ENCODE assay signal across 11 cellular contexts in the genomic region with DNA sequence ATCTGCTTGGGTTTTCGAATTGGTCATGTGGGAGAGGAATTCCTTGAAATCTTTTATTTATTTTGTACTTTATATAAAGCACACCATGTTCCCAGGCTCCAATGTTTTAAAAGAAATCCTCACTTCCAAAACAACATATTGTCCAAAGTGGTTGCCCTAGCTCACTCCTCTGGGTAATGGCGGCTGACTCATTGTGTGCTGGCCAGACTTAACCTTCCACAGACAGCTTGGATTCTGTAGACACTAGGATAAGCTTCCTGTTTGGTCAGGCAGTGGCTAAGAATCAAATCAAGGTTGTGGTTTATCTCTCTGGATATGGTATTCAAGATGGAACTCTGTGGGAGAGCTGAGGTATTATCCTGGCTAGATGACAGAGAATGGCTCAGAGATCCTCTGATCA. TPM values are rescaled to one million over a fixed set of nuclear protein-coding genes. Genes with fewer than 3 reads are reported as not detected.
A peak's percentile ranks its signal among the peaks of the same experiment; 100 is the strongest.
DNase-seq lines count a peak whose midpoint lies in the region; ATAC-seq, FAIRE-seq and TF ChIP-seq lines count a peak whose summit lies in the region.
"Had no signal": no experiment of that assay in that cellular context is flagged by ENCODE, and none has a peak within 500 bp of the region (broad histone marks: within the 10 kb centered on the region; RNA-seq: fewer than 3 reads in every experiment).

No MANE protein-coding gene starts in this region.

- H3K9me1 ChIP-seq in K562 (ENCODE audit: control insufficient read depth, insufficient read depth, low read length): no peaks in the 10 kb centered on the region

- no peak for TF ChIP-seq EP300 in K562 (IDR thresholded peaks at IDR 0.05; ENCODE audit: low read length)

- H3K9me2 ChIP-seq in OCI-LY7 (ENCODE audit: insufficient read depth, low read length): no peaks in the 10 kb centered on the region

- CTCF ChIA-PET in K562 (lab: Yijun Ruan, JAX; ENCODE audit: low intra/inter-chr PET ratio) (no interaction called here), OCI-LY7 (lab: Charles Lee; ENCODE audit: unreplicated experiment) (no interaction called here)

- H3K4me1 ChIP-seq in K562 (replicated peaks in 1 of 2; ENCODE audit: control insufficient read depth in 2 of 2, insufficient read depth in 2 of 2, low read length in 2 of 2): no peaks in the 10 kb centered on the region
- H3K4me1 ChIP-seq in aorta (ENCODE audit: control insufficient read depth in 1 of 2, insufficient read depth in 2 of 2, low read length in 2 of 2): peaks cover 0 to 6% of the 10 kb centered on the region in 2 donors
- no peaks in the 10 kb centered on the region for H3K4me1 ChIP-seq in OCI-LY7 (ENCODE audit: insufficient read depth, low read length, poor library complexity, severe bottlenecking)

- no peaks in the 10 kb centered on the region for H3K9me3 ChIP-seq in K562 (replicated peaks; ENCODE audit: control insufficient read depth, insufficient read depth, low read depth, low read length)
- no peaks in the 10 kb centered on the region for H3K9me3 ChIP-seq in aorta (ENCODE audit: control insufficient read depth, low read length)
- H3K9me3 ChIP-seq in WERI-Rb-1 (ENCODE audit: severe bottlenecking): no peaks in the 10 kb centered on the region
- H3K9me3 ChIP-seq in OCI-LY7 (ENCODE audit: low read length): no peaks in the 10 kb centered on the region

- POLR2A ChIA-PET in K562 (lab: Yijun Ruan, JAX): no interaction called here
- POLR2A ChIA-PET in OCI-LY7 (lab: Charles Lee): interaction anchor here (1.1 kb wide), 1 partner anchor 11 kb away, joined by 5 read pairs; no protein-coding TSS in a partner anchor

- H3K4me2 ChIP-seq in K562 (ENCODE audit: insufficient read depth, low read length) (no peak overlapping the region), OCI-LY7 (ENCODE audit: low read length) (no peak overlapping the region)

- H3K9ac ChIP-seq in K562 (ENCODE audit: insufficient read depth in 1 of 2, low read depth in 2 of 2, low read length in 2 of 2): no peak overlapping the region

- H3K36me3 ChIP-seq in K562 (ENCODE audit: control insufficient read depth, insufficient read depth, low read length) (no peaks in the 10 kb centered on the region), aorta (ENCODE audit: control insufficient read depth in 1 of 2, insufficient read depth in 2 of 2, low read length in 1 of 2) (no peaks in the 10 kb centered on the region), WERI-Rb-1 (no peaks in the 10 kb centered on the region), OCI-LY7 (ENCODE audit: insufficient read depth, low read length) (no peaks in the 10 kb centered on the region)

- H3K27me3 ChIP-seq in K562 (ENCODE audit: control insufficient read depth in 2 of 2, insufficient read depth in 2 of 2, low read length in 2 of 2) (peaks cover 4 to 8% of the 10 kb centered on the region in 2 experiments; a peak in 3 of 5 replicates), aorta (ENCODE audit: control insufficient read depth in 1 of 2, insufficient read depth in 2 of 2, low read length in 1 of 2) (no peaks in the 10 kb centered on the region), WERI-Rb-1 (ENCODE audit: insufficient read depth, low read depth, severe bottlenecking) (peaks cover 9% of the 10 kb centered on the region)

- no peak for TF ChIP-seq CTCF in K562 (IDR thresholded peaks at IDR 0.05 in 2 of 3, conservative IDR thresholded peaks at IDR 0.05 in 1 of 3; ENCODE audit: insufficient read depth in 2 of 3, low read depth in 1 of 3, low read length in 3 of 3)
- TF ChIP-seq CTCF in WERI-Rb-1 (IDR thresholded peaks at IDR 0.05; ENCODE audit: low read depth, low read length): no peak
- TF ChIP-seq CTCF in OCI-LY7 (conservative IDR thresholded peaks at IDR 0.05; ENCODE audit: low read length): no peak

- no peak overlapping the region for H3K4me3 ChIP-seq in K562
- no peak overlapping the region for H3K4me3 ChIP-seq in aorta (ENCODE audit: low read length in 2 of 2)
- no peak overlapping the region for H3K4me3 ChIP-seq in WERI-Rb-1 (ENCODE audit: low read depth, low read length)
- no peak overlapping the region for H3K4me3 ChIP-seq in OCI-LY7 (ENCODE audit: low read depth, low read length, poor library complexity, severe bottlenecking)

- WGBS in K562 (ENCODE audit: insufficient coverage, low coverage, missing lambda C conversion rate): 0% methylated on average over 2 of the region's 2 CpGs
- WGBS in aorta, 2 donors: 8 to 15% methylated on average over 2 of the region's 2 CpGs

- H3K79me2 ChIP-seq in K562 (ENCODE audit: control insufficient read depth, insufficient read depth, low read length): no peaks in the 10 kb centered on the region
- no peaks in the 10 kb centered on the region for H3K79me2 ChIP-seq in OCI-LY7 (ENCODE audit: insufficient read depth, low read depth, low read length)

- no peak for TF ChIP-seq POLR2A in K562 (conservative IDR thresholded peaks at IDR 0.05)

- H3K27ac ChIP-seq in K562 (ENCODE audit: extremely low read depth, low read depth, low read length) (no peak overlapping the region), aorta (ENCODE audit: low read depth in 1 of 2, low read length in 2 of 2) (peak overlapping the region; percentile 16 to 40), WERI-Rb-1 (no peak overlapping the region), OCI-LY7 (ENCODE audit: low read depth, low read length, poor library complexity, severe bottlenecking) (no peak overlapping the region)

- in situ Hi-C loops in K562 (cut with MboI): no loop called here

- intact Hi-C loops in Right ventricle myocardium inferior (cut with DNase I): no loop called here
- intact Hi-C loops in cardiac septum (cut with DNase I): loop anchor here (10.0 kb wide), 1 partner anchor 393 kb away; no protein-coding TSS in a partner anchor
- intact Hi-C loops in K562 (cut with micrococcal nuclease): no loop called here
- intact Hi-C loops in aorta (cut with DNase I): no loop called here
- intact Hi-C loops in OCI-LY7 (cut with micrococcal nuclease; ENCODE audit: unreplicated experiment): no loop called here

- no peaks in the 10 kb centered on the region for H4K20me1 ChIP-seq in K562 (replicated peaks; ENCODE audit: control insufficient read depth, insufficient read depth, low read length)
- H4K20me1 ChIP-seq in OCI-LY7 (ENCODE audit: insufficient read depth, low read length): no peaks in the 10 kb centered on the region

- no TSS peak for BruUV-seq in K562 (replicated peaks; lab: Mats Ljungman, UMichigan)
- BruUV-seq in OCI-LY7 (replicated peaks; lab: Mats Ljungman, UMichigan): no TSS peak

- ATAC-seq in Right ventricle myocardium inferior (peak; percentile 95), K562 (no peak), aorta (ENCODE audit: low FRiP score) (peak; percentile 86)

- H2AFZ ChIP-seq in K562 (ENCODE audit: low read depth, low read length): no peak overlapping the region
- no peak overlapping the region for H2AFZ ChIP-seq in OCI-LY7 (ENCODE audit: low read length)

- FAIRE-seq in K562 (lab: Jason Lieb, UNC): no peak
- FAIRE-seq: GM18507 had no signal

- no peak for TF ChIP-seq RAD21 in K562 (CRISPR knock-in tag; conservative IDR thresholded peaks at IDR 0.05 in 1 of 2, IDR thresholded peaks at IDR 0.05 in 1 of 2)

- DNase-seq in Right ventricle myocardium inferior (ENCODE audit: missing footprints) (no peak), cardiac septum (ENCODE audit: low spot score) (no peak), K562 (ENCODE audit: extremely low read depth in 1 of 4, low spot score in 3 of 4) (no peak), iris pigment epithelial cell (ENCODE audit: low read depth) (peak; percentile 98), aorta (peak; percentile 57 to 76), WERI-Rb-1 (no peak), COLO668 (lab: John Stamatoyannopoulos, UW; ENCODE audit: unreplicated experiment) (no peak), OCI-LY7 (ENCODE audit: low spot score) (no peak)
- DNase-seq: 8988T, SIG-M5 had no signal

TF ChIP-seq in K562, 482 proteins besides CTCF, POLR2A, EP300 and RAD21:
- peak; percentile 63; the same call in 1 of the 2 replicates for TF ChIP-seq FOSL1 (tag; conservative IDR thresholded peaks at IDR 0.05)
- no peak for TF ChIP-seq IRF2 (CRISPR knock-in tag; IDR thresholded peaks at IDR 0.05)
TF ChIP-seq in K562: peak in this region for 1.

RNA-seq across cellular contexts. Expression of a gene that starts 55.8 kb away (rescaled TPM):
- total RNA-seq in Right ventricle myocardium inferior (20.5 TPM), cardiac septum (25.6 TPM), K562 (2014; rRNA removed) (5.5 and 10.9 TPM in 2 replicates), K562 (2014; rRNA removed; fragmentation: Illumina TruSeq; extraction: Trizol) (9.4 and 10.0 TPM in 2 replicates), K562 (2015; rRNA removed; fragmentation: Illumina TruSeq; extraction: Trizol) (7.6 and 8.3 TPM in 2 replicates), K562 (2021) (26.2 and 29.4 TPM in 2 replicates), aorta (10 to 100 TPM; 23.0 to 33.4 TPM), OCI-LY7 (2022) (29.1 and 39.1 TPM in 2 replicates)
- 8.0 and 44.2 TPM in 2 replicates for total RNA-seq in K562 (2011; cell fraction: chromatin; rRNA removed; ENCODE audit: low replicate concordance)
- 4.5 and 7.1 TPM in 2 replicates for total RNA-seq in K562 (2011; cell fraction: nucleolus; rRNA removed)
- 24.4 and 41.8 TPM in 2 replicates for total RNA-seq in K562 (2011; cell fraction: nucleoplasm; rRNA removed)
- polyA plus RNA-seq in K562 (2011; rRNA removed) (35.7 and 42.0 TPM in 2 replicates), K562 (2014; fragmentation: Illumina TruSeq; extraction: Trizol) (29.5 and 34.0 TPM in 2 replicates), K562 (2014; fragmentation: Nextera tagmentation; extraction: Ambion mirVana) (1 to 10 TPM; 3.1 to 3.7 TPM), K562 (2014; rRNA removed) (20.6 and 21.4 TPM in 2 replicates), aorta (10 to 100 TPM in 1 of 2 donors, 1 to 10 TPM in 1; 9.6 to 16.8 TPM)
- polyA plus RNA-seq in K562 (2011; cell fraction: cytosol; rRNA removed): 2.1 and 5.4 TPM in 2 replicates
- polyA plus RNA-seq in K562 (2011; cell fraction: nucleus; rRNA removed): 1.8 and 2.7 TPM in 2 replicates
- polyA plus RNA-seq in K562 (2012): 30.5 and 33.9 TPM in 2 replicates
- 18.5 and 21.2 TPM in 2 replicates for polyA minus RNA-seq in K562 (2011; rRNA and poly(A)+ RNA removed)
- 7.5 and 8.0 TPM in 2 replicates for polyA minus RNA-seq in K562 (2011; cell fraction: cytosol; rRNA and poly(A)+ RNA removed)
- polyA minus RNA-seq in K562 (2011; cell fraction: nucleus; rRNA and poly(A)+ RNA removed): 13.1 and 21.1 TPM in 2 replicates
- total RNA-seq in OCI-LY7 (2014; rRNA removed; shearing (Covaris generic)): 8.5 and 17.0 TPM in 2 replicates

Comparison
In these comparisons a context has a peak if more than half of its experiments do, and no peak if none do; other contexts are left out.
1. DNase-seq: peak in iris pigment epithelial cell (single experiment) and aorta (2 of 2); none in Right ventricle myocardium inferior (single experiment), cardiac septum (single experiment), K562 (0 of 4), WERI-Rb-1 (single experiment), COLO668 (single experiment) and OCI-LY7 (single experiment).
2. H3K27ac ChIP-seq: peak in aorta (2 of 2); none in K562 (single experiment), WERI-Rb-1 (single experiment) and OCI-LY7 (single experiment).